ENCODE assay signal across 29 cellular contexts in the genomic region with DNA sequence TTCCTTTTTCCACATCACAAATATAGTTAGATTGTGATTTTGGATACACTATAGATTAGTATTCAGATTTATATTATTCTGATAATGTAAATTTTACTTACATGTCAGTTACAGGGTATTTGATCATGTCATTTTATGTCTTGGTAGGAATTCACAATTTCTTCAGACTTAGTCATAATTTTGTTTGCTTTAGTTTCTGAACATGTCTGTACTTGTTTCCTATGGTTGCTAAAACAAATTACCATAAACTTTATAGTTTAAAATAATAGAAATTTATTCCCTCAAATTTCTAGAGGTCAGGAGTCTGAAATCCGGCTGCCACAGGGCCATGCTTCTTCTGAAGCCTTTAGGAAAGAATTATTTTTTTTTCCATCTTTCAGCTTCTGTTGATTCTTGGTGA.
DNase-seq lines count a peak whose midpoint lies in the region; ATAC-seq, FAIRE-seq and TF ChIP-seq lines count a peak whose summit lies in the region.
"Had no signal": no experiment of that assay in that cellular context is flagged by ENCODE, and none has a peak within 500 bp of the region (broad histone marks: within the 10 kb centered on the region; RNA-seq: fewer than 3 reads in every experiment).

No MANE protein-coding gene starts in this region.

- no peak overlapping the region for H3K4me2 ChIP-seq in SU-DHL-6 (ENCODE audit: low read depth, low read length, poor library complexity, severe bottlenecking)

- ATAC-seq in HG02981 (IDR thresholded peaks at IDR 0.05; ENCODE audit: unreplicated experiment), result no peak
- ATAC-seq: HepG2 had no signal

- FAIRE-seq in bronchial epithelial cell (lab: Jason Lieb, UNC), result no peak
- FAIRE-seq: GM12892, GM19239, H54, HepG2 had no signal

- no peaks in the 10 kb centered on the region for H3K4me1 Mint-ChIP-seq in Caco-2 (ENCODE audit: low read depth, unreplicated experiment)
- H3K4me1 Mint-ChIP-seq: CD14-positive monocyte; CD8-positive, alpha-beta memory T cell had no signal

- BruUV-seq in Caco-2 (replicated peaks; lab: Mats Ljungman, UMichigan), result no TSS peak

- intact Hi-C loops in Caco-2 (cut with micrococcal nuclease; ENCODE audit: unreplicated experiment), result no loop called here

- no peaks in the 10 kb centered on the region for H3F3A ChIP-seq in SU-DHL-6 (ENCODE audit: insufficient read depth)

- no peak overlapping the region for H3K4me3 Mint-ChIP-seq in Caco-2 (ENCODE audit: unreplicated experiment)
- H3K4me3 Mint-ChIP-seq: CD14-positive monocyte; CD8-positive, alpha-beta memory T cell had no signal

- H3K36me3 ChIP-seq in SU-DHL-6 (ENCODE audit: low read length) (no peaks in the 10 kb centered on the region), bronchial epithelial cell (ENCODE audit: control insufficient read depth, insufficient read depth, low read length) (no peaks in the 10 kb centered on the region), Caco-2 (ENCODE audit: control insufficient read depth, insufficient read depth, low read length) (no peaks in the 10 kb centered on the region)
- H3K36me3 ChIP-seq: BE2C, Peyer's patch, SJCRH30 had no signal

- DNase-seq in NCI-H69 (lab: John Stamatoyannopoulos, UW) (peak; percentile 31), bronchial epithelial cell (ENCODE audit: low read depth) (peak; percentile 64), myocyte (ENCODE audit: low read depth) (peak; percentile 2), Caco-2 (no peak), NCI-H1436 (lab: John Stamatoyannopoulos, UW) (no peak), D341Med (ENCODE audit: low spot score) (no peak)
- DNase-seq: ACHN; BE2C; Calu3; CD8-positive, alpha-beta memory T cell; DMS153; DND-41; Karpas-422; MV-4-11; NCI-H1105; NCI-H146; NCI-H1930; NCI-H2107; NCI-H524; NCI-H774; Peyer's patch; SJCRH30 had no signal

- TF ChIP-seq CTCF in SU-DHL-6 (IDR thresholded peaks at IDR 0.05; ENCODE audit: insufficient read depth, low read length, poor library complexity, severe bottlenecking) (no peak), bronchial epithelial cell (IDR thresholded peaks at IDR 0.05; ENCODE audit: insufficient read depth, low read length, severe bottlenecking) (no peak), Caco-2 (IDR thresholded peaks at IDR 0.05; ENCODE audit: insufficient read depth in 1 of 2, low read depth in 1 of 2, low read length in 1 of 2, severe bottlenecking in 1 of 2, unreplicated experiment in 1 of 2) (no peak)

- H3K36me3 Mint-ChIP-seq in Caco-2 (ENCODE audit: insufficient read depth, unreplicated experiment), result no peaks in the 10 kb centered on the region
- H3K36me3 Mint-ChIP-seq: CD14-positive monocyte; CD8-positive, alpha-beta memory T cell had no signal

- no peak overlapping the region for H3K9ac ChIP-seq in SU-DHL-6 (ENCODE audit: low read length)

- peak overlapping the region; percentile 56 for H2AFZ ChIP-seq in SU-DHL-6 (ENCODE audit: low read depth, low read length, severe bottlenecking)

- H3K79me2 ChIP-seq in SU-DHL-6 (ENCODE audit: insufficient read depth, low read length), result no peaks in the 10 kb centered on the region

- no peaks in the 10 kb centered on the region for H4K20me1 ChIP-seq in SU-DHL-6 (ENCODE audit: low read depth, low read length)

- H3K27me3 ChIP-seq in SU-DHL-6 (ENCODE audit: low read length) (no peaks in the 10 kb centered on the region), bronchial epithelial cell (ENCODE audit: control insufficient read depth, insufficient read depth, low read length) (no peaks in the 10 kb centered on the region), Caco-2 (replicated peaks; ENCODE audit: control insufficient read depth, insufficient read depth, low read length) (no peaks in the 10 kb centered on the region)
- H3K27me3 ChIP-seq: BE2C, Peyer's patch, SJCRH30 had no signal

- H3K4me3 ChIP-seq in SU-DHL-6 (ENCODE audit: insufficient read depth, low read length, poor library complexity, severe bottlenecking) (no peak overlapping the region), bronchial epithelial cell (ENCODE audit: low read depth, low read length) (no peak overlapping the region), Caco-2 (ENCODE audit: low read depth, low read length) (no peak overlapping the region)
- H3K4me3 ChIP-seq: Peyer's patch, SJCRH30 had no signal

- H3K27ac Mint-ChIP-seq in Caco-2 (ENCODE audit: unreplicated experiment), result no peak overlapping the region
- H3K27ac Mint-ChIP-seq: CD14-positive monocyte; CD8-positive, alpha-beta memory T cell had no signal

- CTCF ChIA-PET in Caco-2 (lab: Charles Lee), result no interaction called here

- no peak overlapping the region for H3K27ac ChIP-seq in SU-DHL-6 (ENCODE audit: low read depth, low read length)
- H3K27ac ChIP-seq: Peyer's patch, SJCRH30 had no signal

- H3K9me3 ChIP-seq in SU-DHL-6 (ENCODE audit: insufficient read depth, low read length) (peaks cover 4% of the 10 kb centered on the region; the same call in 1 of the 2 replicates), Caco-2 (no peaks in the 10 kb centered on the region)
- H3K9me3 ChIP-seq: BE2C, Peyer's patch, SJCRH30 had no signal

- POLR2A ChIA-PET in Caco-2 (lab: Charles Lee), result no interaction called here

- no peaks in the 10 kb centered on the region for H3K9me3 Mint-ChIP-seq in Caco-2 (ENCODE audit: unreplicated experiment)

- no peaks in the 10 kb centered on the region for H3K27me3 Mint-ChIP-seq in Caco-2 (ENCODE audit: insufficient read depth, unreplicated experiment)
- H3K27me3 Mint-ChIP-seq: CD8-positive, alpha-beta memory T cell had no signal

- H3K9me2 ChIP-seq in SU-DHL-6 (replicated peaks; ENCODE audit: insufficient read depth, low read length), result no peaks in the 10 kb centered on the region

- no peaks in the 10 kb centered on the region for H3K4me1 ChIP-seq in Caco-2
- H3K4me1 ChIP-seq: BE2C, Peyer's patch, SJCRH30 had no signal

Comparison
In these comparisons a context has a peak if more than half of its experiments do, and no peak if none do; other contexts are left out.
1. DNase-seq: peak in NCI-H69 (single experiment), bronchial epithelial cell (single experiment) and myocyte (single experiment); none in Caco-2 (0 of 2), NCI-H1436 (single experiment) and D341Med (single experiment).